8 cellular contexts compared by ENCODE assay signal in the genomic region with DNA sequence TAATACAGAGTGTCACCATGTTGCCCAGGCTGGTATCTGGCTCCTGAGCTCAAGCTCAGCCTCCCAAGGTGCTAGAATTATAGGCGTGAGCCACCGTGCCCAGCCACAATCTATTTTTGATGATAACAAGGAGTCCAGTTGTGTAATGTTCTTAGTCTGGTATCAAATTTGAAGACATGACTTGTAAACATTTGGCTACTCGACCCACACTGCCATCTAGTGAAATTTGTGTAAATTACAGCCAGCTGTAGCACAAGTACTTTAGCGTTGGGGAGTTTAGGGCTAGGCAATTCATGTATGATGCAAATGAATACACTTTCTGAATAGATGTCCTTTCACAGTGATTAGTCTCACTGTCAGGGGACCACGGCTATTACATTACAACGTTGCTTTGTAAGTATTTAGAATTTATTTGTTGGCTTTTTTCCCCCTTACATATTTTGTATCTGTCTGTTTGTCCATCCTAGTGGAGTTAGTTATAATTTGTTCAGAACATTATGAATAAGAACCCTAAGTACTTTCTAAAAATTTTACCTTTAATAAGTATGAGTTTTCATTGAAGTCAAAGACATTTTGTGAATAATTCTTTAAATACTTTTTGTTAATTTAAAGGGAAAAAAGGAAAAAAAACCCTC.
A peak's percentile ranks its signal among the peaks of the same experiment; 100 is the strongest.
DNase-seq lines count a peak whose midpoint lies in the region; ATAC-seq and TF ChIP-seq lines count a peak whose summit lies in the region.

No MANE protein-coding gene starts in this region.

- no peaks in the 10 kb centered on the region for H3K4me1 Mint-ChIP-seq in neural crest cell

- no peak overlapping the region for H3K27ac ChIP-seq in OCI-LY1 (ENCODE audit: low read depth, low read length, poor library complexity, severe bottlenecking)
- H3K27ac ChIP-seq in thyroid gland = no peak overlapping the region

- TF ChIP-seq CTCF in OCI-LY1 (IDR thresholded peaks at IDR 0.05; ENCODE audit: low read length) (peak; percentile 74), neural crest cell (conservative IDR thresholded peaks at IDR 0.05) (peak; percentile 89), thyroid gland (IDR thresholded peaks at IDR 0.05) (peak; percentile 74 to 92 (median 83))

- peaks cover 76% of the 10 kb centered on the region for H3K27me3 Mint-ChIP-seq in neural crest cell (ENCODE audit: low read depth)

- intact Hi-C loops in thyroid gland (cut with DNase I) = loop anchor here (10.0 kb wide), 2 partner anchors 152 to 282 kb away; no protein-coding TSS in a partner anchor

- ATAC-seq in GM21619 (IDR thresholded peaks at IDR 0.05; ENCODE audit: unreplicated experiment) = peak; percentile 96

- H3K79me2 ChIP-seq in OCI-LY1 (ENCODE audit: insufficient read depth, low read length) = no peaks in the 10 kb centered on the region

- H3K4me2 ChIP-seq in OCI-LY1 (ENCODE audit: low read length) = no peak overlapping the region

- no peaks in the 10 kb centered on the region for H3K36me3 Mint-ChIP-seq in neural crest cell (ENCODE audit: low read depth)

- no peak overlapping the region for H3K27ac Mint-ChIP-seq in neural crest cell (ENCODE audit: unreplicated experiment)

- H2AFZ ChIP-seq in OCI-LY1 (ENCODE audit: low read length) = no peak overlapping the region

- no peaks in the 10 kb centered on the region for H3F3A ChIP-seq in OCI-LY1 (ENCODE audit: insufficient read depth, low read length)

- H3K4me1 ChIP-seq in OCI-LY1 (ENCODE audit: insufficient read depth, low read length, severe bottlenecking) (no peaks in the 10 kb centered on the region), thyroid gland (no peaks in the 10 kb centered on the region)

- DNase-seq in EH (ENCODE audit: low read depth) (peak; percentile 75), HuH-7 (ENCODE audit: low spot score) (peak; percentile 32), activated T-cell treated with anti-CD3 and anti-CD28 coated beads for 4 hours (peak; percentile 45), fibroblast of gingiva (ENCODE audit: low read depth) (peak; percentile 66), neural crest cell (ENCODE audit: low read depth, low spot score) (peak; percentile 57), thyroid gland (peak; percentile 52 to 55)

- no peaks in the 10 kb centered on the region for H4K20me1 ChIP-seq in OCI-LY1 (ENCODE audit: insufficient read depth, low read length)

- no peaks in the 10 kb centered on the region for H3K36me3 ChIP-seq in OCI-LY1 (ENCODE audit: insufficient read depth, low read length)
- H3K36me3 ChIP-seq in thyroid gland = no peaks in the 10 kb centered on the region

- H3K27me3 ChIP-seq in OCI-LY1 (ENCODE audit: insufficient read depth, low read length) = no peaks in the 10 kb centered on the region
- no peaks in the 10 kb centered on the region for H3K27me3 ChIP-seq in thyroid gland

- no peak overlapping the region for H3K4me3 ChIP-seq in OCI-LY1 (ENCODE audit: low read depth, low read length, poor library complexity, severe bottlenecking)
- no peak overlapping the region for H3K4me3 ChIP-seq in thyroid gland (replicated peaks in 1 of 3)

- 1 to 3% methylated on average over 6 of the region's 6 CpGs for WGBS in thyroid gland, 2 donors

- no peaks in the 10 kb centered on the region for H3K9me3 Mint-ChIP-seq in neural crest cell

- H3K4me3 Mint-ChIP-seq in neural crest cell = no peak overlapping the region

- H3K9me2 ChIP-seq in OCI-LY1 (ENCODE audit: low read depth, low read length) = no peaks in the 10 kb centered on the region

- no peak overlapping the region for H3K9ac ChIP-seq in OCI-LY1 (ENCODE audit: low read length)

- no peaks in the 10 kb centered on the region for H3K9me3 ChIP-seq in OCI-LY1 (ENCODE audit: low read length)
- no peaks in the 10 kb centered on the region for H3K9me3 ChIP-seq in thyroid gland

- no peak for TF ChIP-seq POLR2A in thyroid gland (IDR thresholded peaks at IDR 0.05)
